ENCODE assay signal across 16 cellular contexts in the genomic region with DNA sequence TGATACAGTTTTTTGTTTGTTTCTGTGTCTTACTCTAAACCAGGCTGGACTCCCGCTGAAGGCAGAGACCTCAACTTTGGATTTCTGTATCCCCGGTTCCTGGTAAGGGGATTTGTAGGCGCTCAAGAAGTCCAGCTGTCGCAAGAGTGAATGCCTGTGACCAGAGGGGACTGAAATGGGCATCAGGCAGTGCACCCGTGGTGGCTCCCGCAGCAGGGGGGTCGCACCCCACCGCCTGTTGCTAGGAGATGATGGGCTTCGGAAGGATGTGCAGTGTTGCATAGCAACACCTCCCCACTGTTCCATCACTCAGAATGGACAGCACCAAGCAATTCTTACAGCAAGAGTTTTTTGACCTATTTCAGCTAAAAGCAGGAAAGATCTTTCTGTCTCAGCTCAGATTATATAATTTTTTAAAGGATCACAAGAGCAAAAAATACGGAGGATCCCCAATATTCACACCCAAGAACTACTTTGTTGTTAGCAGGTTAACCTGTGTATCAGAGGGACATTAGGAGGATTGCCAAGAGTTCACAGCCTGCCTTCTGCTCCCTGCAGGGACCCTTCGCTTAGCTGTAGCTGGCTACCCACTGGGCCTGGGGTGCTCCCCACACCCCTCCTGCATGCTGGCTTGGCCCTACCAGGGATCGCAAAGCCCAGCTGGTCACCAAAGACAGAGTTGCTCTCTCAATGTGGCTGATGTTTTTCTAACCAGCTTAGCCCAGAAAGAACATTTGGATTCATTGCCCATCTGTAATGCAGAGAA.
DNase-seq lines count a peak whose midpoint lies in the region; TF ChIP-seq lines count a peak whose summit lies in the region.
"Had no signal": no experiment of that assay in that cellular context is flagged by ENCODE, and none has a peak within 500 bp of the region (broad histone marks: within the 10 kb centered on the region; RNA-seq: fewer than 3 reads in every experiment).

No MANE protein-coding gene starts in this region.

- no peaks in the 10 kb centered on the region for H3K27me3 Mint-ChIP-seq in type B pancreatic cell
- peaks cover 8% of the 10 kb centered on the region for H3K27me3 Mint-ChIP-seq in activated T-helper 2 cell treated with anti-CD3 and anti-CD28 coated beads, Interferon-gamma antibody, Interleukin-2, Interleukin-4, amounts not matched to agents 10 μg/mL and 5 μg/mL and 100 μg/mL, durations not matched to agents 14 hours and 24 hours and 36 hours (ENCODE audit: low read depth)

- TF ChIP-seq CTCF in colonic mucosa (IDR thresholded peaks at IDR 0.05) = no peak
- no peak for TF ChIP-seq CTCF in type B pancreatic cell (conservative IDR thresholded peaks at IDR 0.05)

- H3K9ac ChIP-seq in colonic mucosa (ENCODE audit: low read depth in 2 of 2, low read length in 2 of 2) = no peak overlapping the region
- H3K9ac ChIP-seq in muscle layer of colon (ENCODE audit: low read length) = no peak overlapping the region

- peaks cover 59% of the 10 kb centered on the region for H3K4me1 Mint-ChIP-seq in type B pancreatic cell (ENCODE audit: unreplicated experiment)
- no peaks in the 10 kb centered on the region for H3K4me1 Mint-ChIP-seq in activated T-helper 2 cell treated with anti-CD3 and anti-CD28 coated beads, Interferon-gamma antibody, Interleukin-2, Interleukin-4, amounts not matched to agents 10 μg/mL and 5 μg/mL and 100 μg/mL, durations not matched to agents 14 hours and 24 hours and 36 hours (ENCODE audit: low read depth)

- H3K27me3 ChIP-seq in colonic mucosa = no peaks in the 10 kb centered on the region
- H3K27me3 ChIP-seq in muscle layer of colon (ENCODE audit: control insufficient read depth in 1 of 2, insufficient read depth in 2 of 2, low read length in 2 of 2) = no peaks in the 10 kb centered on the region

- no peaks in the 10 kb centered on the region for H3K9me3 Mint-ChIP-seq in type B pancreatic cell
- H3K9me3 Mint-ChIP-seq in activated T-helper 2 cell treated with anti-CD3 and anti-CD28 coated beads, Interferon-gamma antibody, Interleukin-2, Interleukin-4, amounts not matched to agents 10 μg/mL and 5 μg/mL and 100 μg/mL, durations not matched to agents 14 hours and 24 hours and 36 hours = no peaks in the 10 kb centered on the region

- no peaks in the 10 kb centered on the region for H3K36me3 Mint-ChIP-seq in type B pancreatic cell
- H3K36me3 Mint-ChIP-seq in activated T-helper 2 cell treated with anti-CD3 and anti-CD28 coated beads, Interferon-gamma antibody, Interleukin-2, Interleukin-4, amounts not matched to agents 10 μg/mL and 5 μg/mL and 100 μg/mL, durations not matched to agents 14 hours and 24 hours and 36 hours (ENCODE audit: low read depth) = no peaks in the 10 kb centered on the region

- intact Hi-C loops in colonic mucosa (cut with DNase I) = no loop called here
- intact Hi-C loops in activated T-helper 2 cell treated with anti-CD3 and anti-CD28 coated beads, Interferon-gamma antibody, Interleukin-2, Interleukin-4, amounts not matched to agents 10 μg/mL and 5 μg/mL and 100 μg/mL, durations not matched to agents 14 hours and 24 hours and 36 hours (cut with micrococcal nuclease) = no loop called here

- H3K27ac ChIP-seq in colonic mucosa = peak overlapping the region; percentile 41
- H3K27ac ChIP-seq in muscle layer of colon (ENCODE audit: low read depth, low read length) = peak overlapping the region; percentile 3
- H3K27ac ChIP-seq: C4-2B, HL-60, PC-9 had no signal

- peak; percentile 72 to 80 for DNase-seq in NCI-H524 (lab: John Stamatoyannopoulos, UW)
- DNase-seq in NCI-H524 treated with DMSO at 0.1 percent for 48 hours (lab: John Stamatoyannopoulos, UW) = no peak
- DNase-seq in colonic mucosa = no peak
- no peak for DNase-seq in type B pancreatic cell (ENCODE audit: extremely low spot score, unreplicated experiment)
- DNase-seq in NCI-H187 (lab: John Stamatoyannopoulos, UW) = no peak
- DNase-seq in activated T-helper 2 cell treated with anti-CD3 and anti-CD28 coated beads, Interferon-gamma antibody, Interleukin-2, Interleukin-4, amounts not matched to agents 10 μg/mL and 5 μg/mL and 100 μg/mL, durations not matched to agents 14 hours and 24 hours and 36 hours (ENCODE audit: low spot score) = no peak
- no peak for DNase-seq in EL
- DNase-seq: KBM-7, NCI-H1048, NCI-H187 treated with DMSO at 0.1 percent for 48 hours, NCI-H526, PC-9 had no signal

- peak overlapping the region; percentile 41 for H3K27ac Mint-ChIP-seq in type B pancreatic cell
- H3K27ac Mint-ChIP-seq in activated T-helper 2 cell treated with anti-CD3 and anti-CD28 coated beads, Interferon-gamma antibody, Interleukin-2, Interleukin-4, amounts not matched to agents 10 μg/mL and 5 μg/mL and 100 μg/mL, durations not matched to agents 14 hours and 24 hours and 36 hours = no peak overlapping the region
- H3K27ac Mint-ChIP-seq: GM23338 had no signal

- no peak overlapping the region for H3K4me3 ChIP-seq in colonic mucosa
- H3K4me3 ChIP-seq in muscle layer of colon (ENCODE audit: low read depth in 1 of 2, low read length in 2 of 2) = no peak overlapping the region
- H3K4me3 ChIP-seq: GM23338, PC-9 had no signal

- no peaks in the 10 kb centered on the region for H3K36me3 ChIP-seq in colonic mucosa
- no peaks in the 10 kb centered on the region for H3K36me3 ChIP-seq in muscle layer of colon (ENCODE audit: insufficient read depth, low read length)

- H3K4me3 Mint-ChIP-seq in type B pancreatic cell = peak overlapping the region; percentile 57
- H3K4me3 Mint-ChIP-seq in activated T-helper 2 cell treated with anti-CD3 and anti-CD28 coated beads, Interferon-gamma antibody, Interleukin-2, Interleukin-4, amounts not matched to agents 10 μg/mL and 5 μg/mL and 100 μg/mL, durations not matched to agents 14 hours and 24 hours and 36 hours (ENCODE audit: low read depth) = no peak overlapping the region
- H3K4me3 Mint-ChIP-seq: GM23338 had no signal

- H3K4me1 ChIP-seq in colonic mucosa (peaks cover 24% of the 10 kb centered on the region), muscle layer of colon (ENCODE audit: insufficient read depth, low read length) (peaks cover 18% of the 10 kb centered on the region)

- no peaks in the 10 kb centered on the region for H3K9me3 ChIP-seq in colonic mucosa
- no peaks in the 10 kb centered on the region for H3K9me3 ChIP-seq in muscle layer of colon (ENCODE audit: low read length)

Comparison
In these comparisons a context has a peak if more than half of its experiments do, and no peak if none do; other contexts are left out.
1. DNase-seq: peak in NCI-H524 (2 of 2); none in NCI-H524 treated with DMSO at 0.1 percent for 48 hours (single experiment), colonic mucosa (single experiment), type B pancreatic cell (single experiment), NCI-H187 (0 of 2), activated T-helper 2 cell treated with anti-CD3 and anti-CD28 coated beads, Interferon-gamma antibody, Interleukin-2, Interleukin-4, amounts not matched to agents 10 μg/mL and 5 μg/mL and 100 μg/mL, durations not matched to agents 14 hours and 24 hours and 36 hours (single experiment) and EL (single experiment).